In genomic region chr6:73644941-73645591, GRCh38 we compare ENCODE assay signal across 8 cellular contexts. TPM values are rescaled to one million over a fixed set of nuclear protein-coding genes. Genes with fewer than 3 reads are reported as not detected.
DNase-seq lines count a peak whose midpoint lies in the region; ATAC-seq and TF ChIP-seq lines count a peak whose summit lies in the region.

No MANE protein-coding gene starts in this region.

- H3K27me3 ChIP-seq in A673 (replicated peaks; ENCODE audit: insufficient read depth, low read depth, low read length, poor library complexity) (no peaks in the 10 kb centered on the region), mononuclear cell (ENCODE audit: insufficient read depth, low read length) (no peaks in the 10 kb centered on the region)

- ATAC-seq in GM19463 (IDR thresholded peaks at IDR 0.05; ENCODE audit: unreplicated experiment): no peak

- H3K27ac ChIP-seq in A673 (ENCODE audit: low read depth, low read length, poor library complexity, severe bottlenecking): no peak overlapping the region

- no peaks in the 10 kb centered on the region for H3K9me3 Mint-ChIP-seq in brain

- H3K9me3 ChIP-seq in A673 (ENCODE audit: low read depth, low read length, poor library complexity, severe bottlenecking): no peaks in the 10 kb centered on the region
- H3K9me3 ChIP-seq in mononuclear cell (ENCODE audit: low read depth, low read length): no peaks in the 10 kb centered on the region

- intact Hi-C loops in A673 (cut with micrococcal nuclease; ENCODE audit: unreplicated experiment): no loop called here
- intact Hi-C loops in posterior cingulate gyrus (cut with DNase I): no loop called here

- DNase-seq in A673 (ENCODE audit: low spot score) (no peak), HFF-Myc (ENCODE audit: extremely low read depth, low read depth) (no peak), posterior cingulate gyrus (no peak), NCI-H524 (lab: John Stamatoyannopoulos, UW) (no peak), HPDE6-E6E7 (ENCODE audit: extremely low spot score) (no peak)

- H3K4me1 Mint-ChIP-seq in brain: peaks cover 20% of the 10 kb centered on the region

- TF ChIP-seq CTCF in A673 (conservative IDR thresholded peaks at IDR 0.05; ENCODE audit: low read depth, low read length) (no peak), HFF-Myc (IDR thresholded peaks at IDR 0.05; ENCODE audit: low read depth, low read length, missing control alignments) (no peak), brain (conservative IDR thresholded peaks at IDR 0.05) (no peak)

- TSS peak; percentile 40 for BruUV-seq in A673 (replicated peaks; lab: Mats Ljungman, UMichigan)

- H3K4me3 ChIP-seq in A673 (ENCODE audit: low read depth, low read length, poor library complexity, severe bottlenecking) (peak overlapping the region; percentile 44), HFF-Myc (replicated peaks; ENCODE audit: low read depth, low read length) (peak overlapping the region; percentile 26), mononuclear cell (ENCODE audit: low read length) (peak overlapping the region; percentile 9)

- peak overlapping the region; percentile 83 to 90 (median 87) for H3K4me3 Mint-ChIP-seq in brain

- H3K27ac Mint-ChIP-seq in brain: peak overlapping the region; percentile 72 to 92 (median 79)

- H3K4me1 ChIP-seq in A673 (ENCODE audit: insufficient read depth, low read length, poor library complexity, severe bottlenecking) (peaks cover 17% of the 10 kb centered on the region), mononuclear cell (ENCODE audit: insufficient read depth, low read length) (no peaks in the 10 kb centered on the region)

- CTCF ChIA-PET in A673 (lab: Charles Lee): interaction anchor here (0.6 kb wide), 1 partner anchor 91 kb away, joined by 5 read pairs; no protein-coding TSS in a partner anchor

- no peaks in the 10 kb centered on the region for H3K36me3 ChIP-seq in A673 (ENCODE audit: insufficient read depth, low read length, poor library complexity, severe bottlenecking)

- POLR2A ChIA-PET in A673 (lab: Charles Lee; ENCODE audit: low non-redundant PET): no interaction called here

- no peaks in the 10 kb centered on the region for H3K27me3 Mint-ChIP-seq in brain

- H3K36me3 Mint-ChIP-seq in brain: peaks cover 37% of the 10 kb centered on the region

RNA-seq across cellular contexts. Expression of gene SLC17A5, which starts 8.7 kb away (rescaled TPM):
- total RNA-seq in A673 (2021) (6.1 and 9.0 TPM in 2 replicates), mononuclear cell (17.7 TPM)
- 16.0 TPM for polyA plus RNA-seq in brain (ENCODE audit: insufficient read depth, low read depth, low replicate concordance)

RNA-seq across cellular contexts. Expression of gene CD109, which starts 50.9 kb away (rescaled TPM):
- total RNA-seq in A673 (2021) (8.7 and 8.8 TPM in 2 replicates), mononuclear cell (3.0 TPM)
- 0.97 TPM for polyA plus RNA-seq in brain (ENCODE audit: insufficient read depth, low read depth, low replicate concordance)
